Comparison of ENCODE assay signal across 16 cellular contexts in genomic region chr3:71067977-71068376, GRCh38.
DNase-seq lines count a peak whose midpoint lies in the region; ATAC-seq, FAIRE-seq and TF ChIP-seq lines count a peak whose summit lies in the region.
"Had no signal": no experiment of that assay in that cellular context is flagged by ENCODE, and none has a peak within 500 bp of the region (broad histone marks: within the 10 kb centered on the region; RNA-seq: fewer than 3 reads in every experiment).

No MANE protein-coding gene starts in this region.

- H3K79me2 ChIP-seq in neural progenitor cell (ENCODE audit: low read depth), result peaks cover 33% of the 10 kb centered on the region

- H2AFZ ChIP-seq in neural progenitor cell (replicated peaks), result no peak overlapping the region
- H2AFZ ChIP-seq: hepatocyte had no signal

- H3F3A ChIP-seq in neural progenitor cell (ENCODE audit: low read depth), result peaks cover 42% of the 10 kb centered on the region

- no peak for ATAC-seq in CD4-positive, alpha-beta T cell (ENCODE audit: poor library complexity)
- peak; percentile 30 for ATAC-seq in HG02678 (IDR thresholded peaks at IDR 0.05; ENCODE audit: unreplicated experiment)
- ATAC-seq in naive B cell (ENCODE audit: low read depth in 2 of 2), result no peak
- ATAC-seq: sciatic nerve had no signal

- no peak for TF ChIP-seq CTCF in CD4-positive, alpha-beta T cell (IDR thresholded peaks at IDR 0.05)
- TF ChIP-seq CTCF in neural progenitor cell (IDR thresholded peaks at IDR 0.05), result no peak

- peaks cover 65% of the 10 kb centered on the region for H3K4me1 Mint-ChIP-seq in CD4-positive, alpha-beta T cell (ENCODE audit: low read depth)
- H3K4me1 Mint-ChIP-seq in activated T-helper 1 cell treated with anti-CD3 and anti-CD28 coated beads, Interleukin-12 subunit alpha, Interleukin-12 subunit beta, Interleukin-2, Interleukin-4 antibody, amounts not matched to agents 30 ng/mL and 10 ng/mL and 1 ng/mL, durations not matched to agents 14 hours and 24 hours and 36 hours (ENCODE audit: low read depth), result peaks cover 60% of the 10 kb centered on the region
- H3K4me1 Mint-ChIP-seq in naive B cell (peaks cover 39 to 66% (median 61%) of the 10 kb centered on the region in 3 donors), neural progenitor cell (peaks cover 53% of the 10 kb centered on the region)

- no peaks in the 10 kb centered on the region for H3K9me3 ChIP-seq in CD4-positive, alpha-beta T cell (ENCODE audit: control insufficient read depth, low read length)
- H3K9me3 ChIP-seq in neural progenitor cell (ENCODE audit: low read depth), result no peaks in the 10 kb centered on the region
- H3K9me3 ChIP-seq: SJCRH30 had no signal

- no peak for DNase-seq in CD4-positive, alpha-beta T cell
- no peak for DNase-seq in activated T-helper 1 cell treated with anti-CD3 and anti-CD28 coated beads, Interleukin-12 subunit alpha, Interleukin-12 subunit beta, Interleukin-2, Interleukin-4 antibody, amounts not matched to agents 30 ng/mL and 10 ng/mL and 1 ng/mL, durations not matched to agents 14 hours and 24 hours and 36 hours (ENCODE audit: low spot score)
- DNase-seq in naive B cell, result no peak
- no peak for DNase-seq in RCC 7860 (ENCODE audit: low spot score)
- DNase-seq in NCI-H187 (lab: John Stamatoyannopoulos, UW), result no peak
- no peak for DNase-seq in occipital lobe (lab: John Stamatoyannopoulos, UW)
- DNase-seq in neural progenitor cell (ENCODE audit: low spot score), result no peak
- DNase-seq: endodermal cell, H7, midbrain, NCI-H446 treated with DMSO at 0.1 percent for 48 hours, SJCRH30 had no signal

- CTCF ChIA-PET in CD4-positive, alpha-beta T cell (lab: Charles Lee), result interaction anchor here (0.9 to 2.2 kb wide), 3 partner anchors 9 to 78 kb away, joined by 3 to 7 read pairs (median 3); no protein-coding TSS in a partner anchor

- no peaks in the 10 kb centered on the region for H3K27me3 Mint-ChIP-seq in CD4-positive, alpha-beta T cell
- no peaks in the 10 kb centered on the region for H3K27me3 Mint-ChIP-seq in activated T-helper 1 cell treated with anti-CD3 and anti-CD28 coated beads, Interleukin-12 subunit alpha, Interleukin-12 subunit beta, Interleukin-2, Interleukin-4 antibody, amounts not matched to agents 30 ng/mL and 10 ng/mL and 1 ng/mL, durations not matched to agents 14 hours and 24 hours and 36 hours (ENCODE audit: insufficient read depth)
- H3K27me3 Mint-ChIP-seq in naive B cell, result no peaks in the 10 kb centered on the region
- peaks cover 2% of the 10 kb centered on the region for H3K27me3 Mint-ChIP-seq in neural progenitor cell (ENCODE audit: insufficient read depth, low read depth)

- H3K27ac ChIP-seq in CD4-positive, alpha-beta T cell (ENCODE audit: low read depth, low read length), result peak overlapping the region; percentile 52
- H3K27ac ChIP-seq in neural progenitor cell, result no peak overlapping the region
- H3K27ac ChIP-seq: SJCRH30 had no signal

- intact Hi-C loops in CD4-positive, alpha-beta T cell (cut with DNase I, micrococcal nuclease), result loop anchor here (2.0 to 10.0 kb wide), 5 partner anchors 237 to 514 kb away; partner anchors contain the start of gene FOXP1 (in 1 of the 2)
- intact Hi-C loops in activated T-helper 1 cell treated with anti-CD3 and anti-CD28 coated beads, Interleukin-12 subunit alpha, Interleukin-12 subunit beta, Interleukin-2, Interleukin-4 antibody, amounts not matched to agents 30 ng/mL and 10 ng/mL and 1 ng/mL, durations not matched to agents 14 hours and 24 hours and 36 hours (cut with micrococcal nuclease), result loop anchor here (1.0 to 10.0 kb wide), 8 partner anchors 18 to 1863 kb away; partner anchors contain the start of gene SHQ1

- H3K4me3 Mint-ChIP-seq in CD4-positive, alpha-beta T cell, result peak overlapping the region; percentile 9
- H3K4me3 Mint-ChIP-seq in activated T-helper 1 cell treated with anti-CD3 and anti-CD28 coated beads, Interleukin-12 subunit alpha, Interleukin-12 subunit beta, Interleukin-2, Interleukin-4 antibody, amounts not matched to agents 30 ng/mL and 10 ng/mL and 1 ng/mL, durations not matched to agents 14 hours and 24 hours and 36 hours, result peak overlapping the region; percentile 10
- H3K4me3 Mint-ChIP-seq in naive B cell (peak overlapping the region in 4 of 8 donors; percentile 15 to 61 (median 39)), neural progenitor cell (no peak overlapping the region)
- H3K4me3 Mint-ChIP-seq: CD14-positive monocyte, endodermal cell had no signal

- FAIRE-seq in RCC 7860 (lab: Jason Lieb, UNC), result no peak

- peaks cover 64% of the 10 kb centered on the region for H4K20me1 ChIP-seq in neural progenitor cell (ENCODE audit: low read depth)

- no peaks in the 10 kb centered on the region for H3K9me3 Mint-ChIP-seq in CD4-positive, alpha-beta T cell
- no peaks in the 10 kb centered on the region for H3K9me3 Mint-ChIP-seq in activated T-helper 1 cell treated with anti-CD3 and anti-CD28 coated beads, Interleukin-12 subunit alpha, Interleukin-12 subunit beta, Interleukin-2, Interleukin-4 antibody, amounts not matched to agents 30 ng/mL and 10 ng/mL and 1 ng/mL, durations not matched to agents 14 hours and 24 hours and 36 hours
- H3K9me3 Mint-ChIP-seq in naive B cell (no peaks in the 10 kb centered on the region), neural progenitor cell (no peaks in the 10 kb centered on the region)
- H3K9me3 Mint-ChIP-seq: CD14-positive monocyte, endodermal cell had no signal

- POLR2A ChIA-PET in CD4-positive, alpha-beta T cell (lab: Charles Lee), result interaction anchor here (0.7 to 1.9 kb wide), 6 partner anchors 11 to 516 kb away, joined by 3 to 10 read pairs (median 4); no protein-coding TSS in a partner anchor

- H3K4me1 ChIP-seq in neural progenitor cell, result peaks cover 54% of the 10 kb centered on the region

- H3K27ac Mint-ChIP-seq in CD4-positive, alpha-beta T cell, result peak overlapping the region; percentile 88
- no peak overlapping the region for H3K27ac Mint-ChIP-seq in activated T-helper 1 cell treated with anti-CD3 and anti-CD28 coated beads, Interleukin-12 subunit alpha, Interleukin-12 subunit beta, Interleukin-2, Interleukin-4 antibody, amounts not matched to agents 30 ng/mL and 10 ng/mL and 1 ng/mL, durations not matched to agents 14 hours and 24 hours and 36 hours
- H3K27ac Mint-ChIP-seq in naive B cell (peak overlapping the region in 5 of 6 donors; percentile 73 to 91 (median 82)), neural progenitor cell (no peak overlapping the region)
- H3K27ac Mint-ChIP-seq: endodermal cell had no signal

- peaks cover 5% of the 10 kb centered on the region for H3K36me3 Mint-ChIP-seq in CD4-positive, alpha-beta T cell (ENCODE audit: low read depth)
- peaks cover 2% of the 10 kb centered on the region for H3K36me3 Mint-ChIP-seq in activated T-helper 1 cell treated with anti-CD3 and anti-CD28 coated beads, Interleukin-12 subunit alpha, Interleukin-12 subunit beta, Interleukin-2, Interleukin-4 antibody, amounts not matched to agents 30 ng/mL and 10 ng/mL and 1 ng/mL, durations not matched to agents 14 hours and 24 hours and 36 hours (ENCODE audit: low read depth)
- H3K36me3 Mint-ChIP-seq in naive B cell, result no peaks in the 10 kb centered on the region
- no peaks in the 10 kb centered on the region for H3K36me3 Mint-ChIP-seq in neural progenitor cell

- no peak overlapping the region for H3K9ac ChIP-seq in neural progenitor cell

- no peaks in the 10 kb centered on the region for H3K36me3 ChIP-seq in neural progenitor cell
- H3K36me3 ChIP-seq: SJCRH30 had no signal

- no peak overlapping the region for H3K4me2 ChIP-seq in neural progenitor cell
- H3K4me2 ChIP-seq: hepatocyte had no signal

- no peaks in the 10 kb centered on the region for H3K27me3 ChIP-seq in CD4-positive, alpha-beta T cell (ENCODE audit: control insufficient read depth, insufficient read depth, low read length)
- H3K27me3 ChIP-seq in neural progenitor cell, result peaks cover 4% of the 10 kb centered on the region
- H3K27me3 ChIP-seq: hepatocyte, SJCRH30 had no signal

- no peak overlapping the region for H3K4me3 ChIP-seq in neural progenitor cell
- H3K4me3 ChIP-seq: hepatocyte, SJCRH30 had no signal

Comparison
In these comparisons a context has a peak if more than half of its experiments do, and no peak if none do; other contexts are left out.
1. H3K27ac Mint-ChIP-seq: peak in CD4-positive, alpha-beta T cell (single experiment) and naive B cell (5 of 6); none in activated T-helper 1 cell treated with anti-CD3 and anti-CD28 coated beads, Interleukin-12 subunit alpha, Interleukin-12 subunit beta, Interleukin-2, Interleukin-4 antibody, amounts not matched to agents 30 ng/mL and 10 ng/mL and 1 ng/mL, durations not matched to agents 14 hours and 24 hours and 36 hours (single experiment) and neural progenitor cell (single experiment).